15 cellular contexts compared by ENCODE assay signal in the genomic region with DNA sequence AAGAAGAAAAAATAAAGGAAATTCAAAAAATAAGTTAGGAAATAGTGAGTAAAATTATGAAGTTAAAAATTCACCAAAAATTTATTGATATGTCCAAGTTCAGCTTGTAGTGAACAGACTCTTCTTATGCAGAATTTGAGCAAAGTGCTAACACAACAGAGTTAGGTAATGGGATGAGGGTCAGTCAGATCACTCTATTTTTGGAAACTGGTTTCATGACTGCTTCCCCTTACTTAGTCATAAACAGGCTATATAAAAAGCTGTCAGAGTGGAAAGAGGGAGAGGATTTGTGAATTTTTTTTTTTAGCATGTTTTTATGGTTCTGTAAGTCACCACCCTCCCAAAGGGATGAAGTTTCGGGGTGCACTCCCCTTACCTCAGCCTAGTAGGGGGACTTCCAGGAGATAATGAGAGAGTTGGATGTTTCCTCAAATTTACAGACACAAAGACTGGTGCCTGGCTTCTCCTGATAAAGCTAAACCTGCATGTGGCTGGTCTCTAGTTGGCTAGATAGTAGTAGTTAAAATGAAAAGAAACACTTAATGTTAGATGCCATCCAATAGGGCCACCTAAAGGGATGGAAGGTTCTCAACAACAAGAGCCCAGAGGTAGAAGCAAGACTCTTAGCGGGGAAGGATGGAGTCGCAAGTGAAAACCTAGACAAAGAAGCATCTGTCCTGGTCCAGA. TPM values are rescaled to one million over a fixed set of nuclear protein-coding genes. Genes with fewer than 3 reads are reported as not detected.
DNase-seq lines count a peak whose midpoint lies in the region; ATAC-seq and TF ChIP-seq lines count a peak whose summit lies in the region.
"Had no signal": no experiment of that assay in that cellular context is flagged by ENCODE, and none has a peak within 500 bp of the region (broad histone marks: within the 10 kb centered on the region; RNA-seq: fewer than 3 reads in every experiment).

No MANE protein-coding gene starts in this region.

- peak overlapping the region; percentile 27; the same call in 1 of the 2 replicates for H3K27ac ChIP-seq in BLaER1
- no peak overlapping the region for H3K27ac ChIP-seq in tibial nerve
- H3K27ac ChIP-seq: A549 had no signal

- TF ChIP-seq CTCF in tibial nerve (IDR thresholded peaks at IDR 0.05), result no peak

- H3K4me3 ChIP-seq in BLaER1 (no peak overlapping the region), tibial nerve (no peak overlapping the region)
- H3K4me3 ChIP-seq: A549, smooth muscle cell had no signal

- H3K9me3 ChIP-seq in BLaER1 (no peaks in the 10 kb centered on the region), tibial nerve (no peaks in the 10 kb centered on the region)
- H3K9me3 ChIP-seq: A549 had no signal

- no peaks in the 10 kb centered on the region for H4K20me1 ChIP-seq in BLaER1

- ATAC-seq in GM21786 (IDR thresholded peaks at IDR 0.05; ENCODE audit: unreplicated experiment), result peak; percentile 65
- no peak for ATAC-seq in GM21367 (IDR thresholded peaks at IDR 0.05; ENCODE audit: unreplicated experiment)
- ATAC-seq: A549; naive thymus-derived CD4-positive, alpha-beta T cell had no signal

- H3K4me2 ChIP-seq in BLaER1, result peak overlapping the region; percentile 15
- H3K4me2 ChIP-seq: A549, smooth muscle cell had no signal

- H3K4me1 ChIP-seq in BLaER1 (peaks cover 23% of the 10 kb centered on the region), tibial nerve (peaks cover 0 to 5% (median 0%) of the 10 kb centered on the region in 4 donors)

- 78 to 83% methylated on average over 3 of the region's 3 CpGs for WGBS in tibial nerve, 2 donors

- TF ChIP-seq POLR2A in erythroblast (IDR thresholded peaks at IDR 0.05; ENCODE audit: low read length) (no peak), tibial nerve (IDR thresholded peaks at IDR 0.05) (no peak)

- no peak overlapping the region for H3K9ac ChIP-seq in BLaER1

- H3K27me3 ChIP-seq in BLaER1 (no peaks in the 10 kb centered on the region), tibial nerve (no peaks in the 10 kb centered on the region)

- DNase-seq in NOMO-1 treated with dmso at 0.1 percent for 144 hours (lab: John Stamatoyannopoulos, UW; ENCODE audit: unreplicated experiment) (peak; percentile 44), erythroblast (lab: John Stamatoyannopoulos, UW) (peak; percentile 20 to 66), AG08396 (ENCODE audit: low spot score) (no peak), tibial nerve (ENCODE audit: low spot score in 2 of 2) (no peak)
- DNase-seq in activated CD4-positive, alpha-beta T cell treated with anti-CD3 and anti-CD28 coated beads, Interleukin-2, amount 50 U/mL, for 1 hour, result no peak
- DNase-seq: DMS153; naive thymus-derived CD4-positive, alpha-beta T cell; NCI-H748 treated with DMSO at 0.1 percent for 48 hours; T-helper 1 cell had no signal

- no peak for TF ChIP-seq EP300 in tibial nerve (IDR thresholded peaks at IDR 0.05)

- H3K36me3 ChIP-seq in BLaER1 (no peaks in the 10 kb centered on the region), tibial nerve (no peaks in the 10 kb centered on the region)

RNA-seq across cellular contexts. Expression of gene CPB2, which starts 4.5 kb away (rescaled TPM):
- not detected for total RNA-seq in tibial nerve
- total RNA-seq: activated CD8-positive, alpha-beta memory T cell treated with anti-CD3 and anti-CD28 coated beads for 36 hours; naive thymus-derived CD4-positive, alpha-beta T cell; smooth muscle cell had no signal

RNA-seq across cellular contexts. Expression of gene ZC3H13, which starts 47.8 kb away (rescaled TPM):
- 10 to 100 TPM; 34.7 to 55.9 (median 44.2) TPM for total RNA-seq in tibial nerve

Comparison
In these comparisons a context has a peak if more than half of its experiments do, and no peak if none do; other contexts are left out.
1. DNase-seq: peak in NOMO-1 treated with dmso at 0.1 percent for 144 hours (single experiment) and erythroblast (2 of 2); none in AG08396 (single experiment), activated CD4-positive, alpha-beta T cell treated with anti-CD3 and anti-CD28 coated beads, Interleukin-2, amount 50 U/mL, for 1 hour (single experiment) and tibial nerve (0 of 2).